In genomic region chr10:68900427-68901105, GRCh38 we compare ENCODE assay signal across 8 cellular contexts. TPM values are rescaled to one million over a fixed set of nuclear protein-coding genes. Genes with fewer than 3 reads are reported as not detected.
A peak's percentile ranks its signal among the peaks of the same experiment; 100 is the strongest.
DNase-seq lines count a peak whose midpoint lies in the region; ATAC-seq, FAIRE-seq and TF ChIP-seq lines count a peak whose summit lies in the region.

No MANE protein-coding gene starts in this region.

- peak; percentile 81 for DNase-seq in GM03348 (ENCODE audit: low spot score)
- peak; percentile 6 for DNase-seq in LNCaP clone FGC (ENCODE audit: low read depth)
- DNase-seq in adrenal gland = no peak
- DNase-seq in UCSD-AML1 (lab: John Stamatoyannopoulos, UW; ENCODE audit: unreplicated experiment) = no peak
- DNase-seq in GM12892 (ENCODE audit: insufficient read length) = no peak

- ATAC-seq in GM21576 (IDR thresholded peaks at IDR 0.05; ENCODE audit: unreplicated experiment) = peak; percentile 31

- FAIRE-seq in GM12892 (lab: Jason Lieb, UNC) = no peak

- H3K27me3 ChIP-seq in adrenal gland (no peaks in the 10 kb centered on the region), skeletal muscle satellite cell (ENCODE audit: control insufficient read depth, insufficient read depth, low read length) (no peaks in the 10 kb centered on the region)

- H3K27ac ChIP-seq in adrenal gland = peak overlapping the region; percentile 93 to 100 (median 99)

- no peak for TF ChIP-seq CTCF in LNCaP clone FGC (IDR thresholded peaks at IDR 0.05; ENCODE audit: control insufficient read depth, extremely low read depth, insufficient read depth)
- no peak for TF ChIP-seq CTCF in adrenal gland (IDR thresholded peaks at IDR 0.05)

- peak in 1 of 2 donors; percentile 64 for TF ChIP-seq POLR2A in adrenal gland (IDR thresholded peaks at IDR 0.05)
- no peak; the same call in 1 of the 2 replicates for TF ChIP-seq POLR2A in GM12892 (IDR thresholded peaks at IDR 0.05; ENCODE audit: low read depth, low read length)

- H3K9me3 ChIP-seq in adrenal gland (replicated peaks in 1 of 3) (no peaks in the 10 kb centered on the region), skeletal muscle satellite cell (replicated peaks; ENCODE audit: low read length) (no peaks in the 10 kb centered on the region)

- peak overlapping the region; percentile 95 for H3K9ac ChIP-seq in skeletal muscle satellite cell (ENCODE audit: low read depth, low read length)

- peak overlapping the region; percentile 88 for H3K4me2 ChIP-seq in skeletal muscle satellite cell (ENCODE audit: low read length)

- H3K4me3 ChIP-seq in LNCaP clone FGC (ENCODE audit: low read depth, low read length) = peak overlapping the region; percentile 73
- peak overlapping the region; percentile 67 to 94 (median 86) for H3K4me3 ChIP-seq in adrenal gland
- peak overlapping the region; percentile 53 for H3K4me3 ChIP-seq in iPS-11a (ENCODE audit: low read depth, low read length)
- H3K4me3 ChIP-seq in skeletal muscle satellite cell (ENCODE audit: low read length) = peak overlapping the region; percentile 79

- H3K36me3 ChIP-seq in adrenal gland (replicated peaks in 1 of 2) (no peaks in the 10 kb centered on the region), skeletal muscle satellite cell (ENCODE audit: insufficient read depth, low read length) (no peaks in the 10 kb centered on the region)

- H3K4me1 ChIP-seq in adrenal gland (replicated peaks in 1 of 2) (peaks cover 4 to 18% of the 10 kb centered on the region in 2 donors), skeletal muscle satellite cell (ENCODE audit: control insufficient read depth, insufficient read depth, low read length) (peaks cover 20% of the 10 kb centered on the region)

- intact Hi-C loops in adrenal gland (cut with DNase I) = no loop called here

- 3 to 8% (median 4%) methylated on average over 16 to 40 of the region's 40 CpGs for WGBS in adrenal gland, 4 donors

RNA-seq across cellular contexts. Expression of gene DDX50, which starts 0.5 kb away (rescaled TPM):
- 10 to 100 TPM; 14.2 to 35.7 (median 30.9) TPM for total RNA-seq in adrenal gland
- polyA plus RNA-seq in adrenal gland = 10 to 100 TPM; 13.3 to 44.4 (median 18.7) TPM
- total RNA-seq in skeletal muscle satellite cell (2012; rRNA removed) = 45.2 and 45.9 TPM in 2 replicates
- 41.6 TPM for polyA plus RNA-seq in GM12892 (2012; ENCODE audit: missing spikeins)

RNA-seq across cellular contexts. Expression of gene DDX21, which starts 55.4 kb away (rescaled TPM):
- total RNA-seq in adrenal gland = 10 to 100 TPM; 18.0 to 86.8 (median 40.0) TPM
- 10 to 100 TPM; 14.2 to 89.0 (median 15.4) TPM for polyA plus RNA-seq in adrenal gland
- 93.7 and 107 TPM in 2 replicates for total RNA-seq in skeletal muscle satellite cell (2012; rRNA removed)
- 64.4 TPM for polyA plus RNA-seq in GM12892 (2012; ENCODE audit: missing spikeins)

Comparison
In these comparisons a context has a peak if more than half of its experiments do, and no peak if none do; other contexts are left out.
1. DNase-seq: peak in GM03348 (single experiment) and LNCaP clone FGC (single experiment); none in adrenal gland (0 of 7), UCSD-AML1 (single experiment) and GM12892 (single experiment).
2. Peak in every context shown above with its lines, with median percentiles within 50 percentile points of each other: H3K4me3 ChIP-seq.